7 cellular contexts compared by ENCODE assay signal in genomic region chr7:74394601-74395000, GRCh38. TPM values are rescaled to one million over a fixed set of nuclear protein-coding genes. Genes with fewer than 3 reads are reported as not detected.
A peak's percentile ranks its signal among the peaks of the same experiment; 100 is the strongest.
DNase-seq lines count a peak whose midpoint lies in the region; ATAC-seq, FAIRE-seq and TF ChIP-seq lines count a peak whose summit lies in the region.
"Not testable (repeated sequence)": the region's sequence is repeated elsewhere in the genome, so short reads cannot be mapped to it uniquely, and the experiment has no call there.

No MANE protein-coding gene starts in this region.

- H3K4me3 Mint-ChIP-seq in osteocyte (ENCODE audit: unreplicated experiment), result not testable (repeated sequence)

- H3K27me3 Mint-ChIP-seq in osteocyte (ENCODE audit: unreplicated experiment), result not testable (repeated sequence)

- in situ Hi-C loops in KBM-7 (cut with MboI; ENCODE audit: low pct_unique_long_range_greater_than_20kb, low sequenced_read_pairs), result loop anchor here (25.0 kb wide), 1 partner anchor 357 kb away; the partner anchor contains the start of gene ELN
- in situ Hi-C loops in K562 (cut with MboI), result not testable (repeated sequence)

- WGBS in K562 (ENCODE audit: insufficient coverage, low coverage, missing lambda C conversion rate), result 9% methylated on average over 3 of the region's 3 CpGs

- not testable (repeated sequence) for H3K36me3 ChIP-seq in K562 (ENCODE audit: control insufficient read depth, insufficient read depth, low read length)

- not testable (repeated sequence) for H3K4me2 ChIP-seq in K562 (ENCODE audit: insufficient read depth, low read length)

- not testable (repeated sequence) for H3K27me3 ChIP-seq in K562 (ENCODE audit: control insufficient read depth in 2 of 2, insufficient read depth in 2 of 2, low read length in 2 of 2)

- not testable (repeated sequence) for TF ChIP-seq POLR2A in K562 (conservative IDR thresholded peaks at IDR 0.05)

- H3K9ac ChIP-seq in K562 (ENCODE audit: insufficient read depth in 1 of 2, low read depth in 2 of 2, low read length in 2 of 2), result not testable (repeated sequence)

- H3K27ac Mint-ChIP-seq in osteocyte (ENCODE audit: unreplicated experiment), result not testable (repeated sequence)

- peak; percentile 82 for ATAC-seq in K562

- TF ChIP-seq EP300 in K562 (IDR thresholded peaks at IDR 0.05; ENCODE audit: low read length), result not testable (repeated sequence)

- CTCF ChIA-PET in K562 (lab: Yijun Ruan, JAX; ENCODE audit: low intra/inter-chr PET ratio), result interaction anchor here (0.6 to 4.9 kb wide), 8 partner anchors 23 to 684 kb away, joined by 3 to 51 read pairs (median 4); partner anchors contain the start of gene LAT2

- peaks cover 10% of the 10 kb centered on the region for H3K36me3 Mint-ChIP-seq in osteocyte (ENCODE audit: unreplicated experiment)

- H2AFZ ChIP-seq in K562 (ENCODE audit: low read depth, low read length), result not testable (repeated sequence)

- POLR2A ChIA-PET in K562 (lab: Yijun Ruan, JAX), result interaction anchor here (0.6 kb wide), 1 partner anchor 1663 kb away, joined by 3 read pairs; no protein-coding TSS in a partner anchor

- not testable (repeated sequence) for BruUV-seq in K562 (replicated peaks; lab: Mats Ljungman, UMichigan)

- intact Hi-C loops in K562 (cut with micrococcal nuclease), result loop anchor here (5.0 kb wide), 2 partner anchors 102 to 327 kb away; no protein-coding TSS in a partner anchor

- H3K27ac ChIP-seq in K562 (ENCODE audit: extremely low read depth, low read depth, low read length), result not testable (repeated sequence)

- H3K9me1 ChIP-seq in K562 (ENCODE audit: control insufficient read depth, insufficient read depth, low read length), result not testable (repeated sequence)

- FAIRE-seq in K562 (lab: Jason Lieb, UNC), result peak; percentile 94

- H3K9me3 ChIP-seq in K562 (replicated peaks; ENCODE audit: control insufficient read depth, insufficient read depth, low read depth, low read length), result not testable (repeated sequence)

- H3K79me2 ChIP-seq in K562 (ENCODE audit: control insufficient read depth, insufficient read depth, low read length), result not testable (repeated sequence)

- peak in 1 of 2 experiments; percentile 56; a peak in 3 of 4 replicates for TF ChIP-seq RAD21 in K562 (CRISPR knock-in tag; conservative IDR thresholded peaks at IDR 0.05 in 1 of 2, IDR thresholded peaks at IDR 0.05 in 1 of 2)

- DNase-seq in EH (ENCODE audit: low read depth) (peak; percentile 56), KBM-7 (peak; percentile 25), RPMI8226 (peak; percentile 22), K562 (ENCODE audit: extremely low read depth in 1 of 4, low spot score in 3 of 4) (peak in 2 of 4 experiments; percentile 22 to 42), fibroblast of mammary gland (ENCODE audit: low read depth) (peak; percentile 35), kidney glomerular epithelial cell (lab: John Stamatoyannopoulos, UW) (peak; percentile 29)
- DNase-seq in osteocyte (ENCODE audit: extremely low spot score, unreplicated experiment), result not testable (repeated sequence)

- H3K4me1 ChIP-seq in K562 (replicated peaks in 1 of 2; ENCODE audit: control insufficient read depth in 2 of 2, insufficient read depth in 2 of 2, low read length in 2 of 2), result not testable (repeated sequence)

- H3K4me1 Mint-ChIP-seq in osteocyte (ENCODE audit: unreplicated experiment), result not testable (repeated sequence)

- H3K4me3 ChIP-seq in K562; fibroblast of mammary gland (ENCODE audit: control insufficient read depth, low read depth, low read length): not testable (repeated sequence)

- not testable (repeated sequence) for H3K9me3 Mint-ChIP-seq in osteocyte (ENCODE audit: unreplicated experiment)

- H4K20me1 ChIP-seq in K562 (replicated peaks; ENCODE audit: control insufficient read depth, insufficient read depth, low read length), result not testable (repeated sequence)

- TF ChIP-seq CTCF in K562 (IDR thresholded peaks at IDR 0.05 in 2 of 3, conservative IDR thresholded peaks at IDR 0.05 in 1 of 3; ENCODE audit: insufficient read depth in 2 of 3, low read depth in 1 of 3, low read length in 3 of 3) (peak; percentile 52 to 63 (median 56)), fibroblast of mammary gland (conservative IDR thresholded peaks at IDR 0.05; ENCODE audit: control insufficient read depth, insufficient read depth, low read depth, low read length) (peak; percentile 38), osteocyte (IDR thresholded peaks at IDR 0.05) (peak; percentile 55)

TF ChIP-seq in K562, 482 proteins besides CTCF, POLR2A, EP300 and RAD21:
- TF ChIP-seq CEBPG (CRISPR knock-in tag; IDR thresholded peaks at IDR 0.05); ATF3 (CRISPR knock-in tag; conservative IDR thresholded peaks at IDR 0.05): not testable (repeated sequence)
- TF ChIP-seq CEBPG (tag; conservative IDR thresholded peaks at IDR 0.05 in 1 of 2, IDR thresholded peaks at IDR 0.05 in 1 of 2) (peak; percentile 49 to 61; a peak in 3 of 4 replicates), CEBPB (tag; IDR thresholded peaks at IDR 0.05) (peak; percentile 66), ATF3 (IDR thresholded peaks at IDR 0.05) (peak; percentile 53), STAG1 (CRISPR knock-in tag; IDR thresholded peaks at IDR 0.05; ENCODE audit: borderline replicate concordance) (peak; percentile 35; the same call in 1 of the 2 replicates)

RNA-seq across cellular contexts. Expression of gene GTF2IRD1, which starts 59.1 kb away (rescaled TPM):
- 23.2 and 65.0 TPM in 2 replicates for total RNA-seq in K562 (2011; cell fraction: chromatin; rRNA removed; ENCODE audit: low replicate concordance)
- 30.5 and 35.3 TPM in 2 replicates for total RNA-seq in K562 (2011; cell fraction: nucleolus; rRNA removed)
- 22.2 and 23.5 TPM in 2 replicates for total RNA-seq in K562 (2011; cell fraction: nucleoplasm; rRNA removed)
- total RNA-seq in K562 (2014; rRNA removed), result 9.2 and 12.4 TPM in 2 replicates
- 10.8 and 14.0 TPM in 2 replicates for total RNA-seq in K562 (2014; rRNA removed; fragmentation: Illumina TruSeq; extraction: Trizol)
- 13.4 and 15.1 TPM in 2 replicates for total RNA-seq in K562 (2015; rRNA removed; fragmentation: Illumina TruSeq; extraction: Trizol)
- total RNA-seq in K562 (2021), result 30.2 and 32.1 TPM in 2 replicates
- polyA plus RNA-seq in K562 (2011; rRNA removed), result 12.8 and 17.6 TPM in 2 replicates
- 9.3 and 13.0 TPM in 2 replicates for polyA plus RNA-seq in K562 (2011; cell fraction: cytosol; rRNA removed)
- 15.6 and 24.1 TPM in 2 replicates for polyA plus RNA-seq in K562 (2011; cell fraction: nucleus; rRNA removed)
- polyA plus RNA-seq in K562 (2012), result 19.1 and 31.6 TPM in 2 replicates
- polyA plus RNA-seq in K562 (2014; fragmentation: Illumina TruSeq; extraction: Trizol), result 23.8 and 24.5 TPM in 2 replicates
- polyA plus RNA-seq in K562 (2014; fragmentation: Nextera tagmentation; extraction: Ambion mirVana), result 1 to 10 TPM; 9.1 to 10.0 TPM
- 17.0 and 20.8 TPM in 2 replicates for polyA plus RNA-seq in K562 (2014; rRNA removed)
- 9.2 and 9.7 TPM in 2 replicates for polyA minus RNA-seq in K562 (2011; rRNA and poly(A)+ RNA removed)
- polyA minus RNA-seq in K562 (2011; cell fraction: cytosol; rRNA and poly(A)+ RNA removed), result 21.2 and 21.5 TPM in 2 replicates
- polyA minus RNA-seq in K562 (2011; cell fraction: nucleus; rRNA and poly(A)+ RNA removed), result 11.3 and 12.9 TPM in 2 replicates
- 44.7 and 48.7 TPM in 2 replicates for total RNA-seq in osteocyte
